In the genomic region with DNA sequence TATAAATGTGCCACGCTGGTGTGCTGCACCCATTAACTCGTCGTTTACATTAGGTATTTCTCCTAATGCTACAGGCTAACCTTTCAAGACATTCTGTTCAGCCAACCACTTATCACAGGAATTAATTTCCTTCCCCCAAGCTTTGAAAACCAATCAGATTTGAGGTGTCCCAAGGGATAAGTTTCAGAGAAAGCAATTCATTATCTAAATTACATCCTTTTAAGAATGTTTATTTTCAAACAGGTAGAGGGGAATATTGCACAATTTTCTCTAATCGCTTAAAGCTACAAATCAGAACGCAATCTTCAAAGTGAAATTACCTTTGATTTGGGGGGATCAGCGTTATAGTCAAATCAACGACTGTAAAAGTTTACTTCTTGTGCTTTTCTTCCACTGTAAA, we compare ENCODE assay signal across 1 cellular context.
TF ChIP-seq lines count a peak whose summit lies in the region.

No MANE protein-coding gene starts in this region.

TF ChIP-seq in liver, 16 proteins besides CTCF, POLR2A, EP300 and RAD21:
- TF ChIP-seq, protein P1, sequence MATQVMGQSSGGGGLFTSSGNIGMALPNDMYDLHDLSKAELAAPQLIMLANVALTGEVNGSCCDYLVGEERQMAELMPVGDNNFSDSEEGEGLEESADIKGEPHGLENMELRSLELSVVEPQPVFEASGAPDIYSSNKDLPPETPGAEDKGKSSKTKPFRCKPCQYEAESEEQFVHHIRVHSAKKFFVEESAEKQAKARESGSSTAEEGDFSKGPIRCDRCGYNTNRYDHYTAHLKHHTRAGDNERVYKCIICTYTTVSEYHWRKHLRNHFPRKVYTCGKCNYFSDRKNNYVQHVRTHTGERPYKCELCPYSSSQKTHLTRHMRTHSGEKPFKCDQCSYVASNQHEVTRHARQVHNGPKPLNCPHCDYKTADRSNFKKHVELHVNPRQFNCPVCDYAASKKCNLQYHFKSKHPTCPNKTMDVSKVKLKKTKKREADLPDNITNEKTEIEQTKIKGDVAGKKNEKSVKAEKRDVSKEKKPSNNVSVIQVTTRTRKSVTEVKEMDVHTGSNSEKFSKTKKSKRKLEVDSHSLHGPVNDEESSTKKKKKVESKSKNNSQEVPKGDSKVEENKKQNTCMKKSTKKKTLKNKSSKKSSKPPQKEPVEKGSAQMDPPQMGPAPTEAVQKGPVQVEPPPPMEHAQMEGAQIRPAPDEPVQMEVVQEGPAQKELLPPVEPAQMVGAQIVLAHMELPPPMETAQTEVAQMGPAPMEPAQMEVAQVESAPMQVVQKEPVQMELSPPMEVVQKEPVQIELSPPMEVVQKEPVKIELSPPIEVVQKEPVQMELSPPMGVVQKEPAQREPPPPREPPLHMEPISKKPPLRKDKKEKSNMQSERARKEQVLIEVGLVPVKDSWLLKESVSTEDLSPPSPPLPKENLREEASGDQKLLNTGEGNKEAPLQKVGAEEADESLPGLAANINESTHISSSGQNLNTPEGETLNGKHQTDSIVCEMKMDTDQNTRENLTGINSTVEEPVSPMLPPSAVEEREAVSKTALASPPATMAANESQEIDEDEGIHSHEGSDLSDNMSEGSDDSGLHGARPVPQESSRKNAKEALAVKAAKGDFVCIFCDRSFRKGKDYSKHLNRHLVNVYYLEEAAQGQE (IDR thresholded peaks at IDR 0.05), result no peak
- TF ChIP-seq EGR1 (IDR thresholded peaks at IDR 0.05; ENCODE audit: low read depth in 2 of 2), result no peak
- no peak for TF ChIP-seq RXRA (IDR thresholded peaks at IDR 0.05)
- no peak for TF ChIP-seq SP1 (IDR thresholded peaks at IDR 0.05)
